1 cellular context compared by ENCODE assay signal in the genomic region with DNA sequence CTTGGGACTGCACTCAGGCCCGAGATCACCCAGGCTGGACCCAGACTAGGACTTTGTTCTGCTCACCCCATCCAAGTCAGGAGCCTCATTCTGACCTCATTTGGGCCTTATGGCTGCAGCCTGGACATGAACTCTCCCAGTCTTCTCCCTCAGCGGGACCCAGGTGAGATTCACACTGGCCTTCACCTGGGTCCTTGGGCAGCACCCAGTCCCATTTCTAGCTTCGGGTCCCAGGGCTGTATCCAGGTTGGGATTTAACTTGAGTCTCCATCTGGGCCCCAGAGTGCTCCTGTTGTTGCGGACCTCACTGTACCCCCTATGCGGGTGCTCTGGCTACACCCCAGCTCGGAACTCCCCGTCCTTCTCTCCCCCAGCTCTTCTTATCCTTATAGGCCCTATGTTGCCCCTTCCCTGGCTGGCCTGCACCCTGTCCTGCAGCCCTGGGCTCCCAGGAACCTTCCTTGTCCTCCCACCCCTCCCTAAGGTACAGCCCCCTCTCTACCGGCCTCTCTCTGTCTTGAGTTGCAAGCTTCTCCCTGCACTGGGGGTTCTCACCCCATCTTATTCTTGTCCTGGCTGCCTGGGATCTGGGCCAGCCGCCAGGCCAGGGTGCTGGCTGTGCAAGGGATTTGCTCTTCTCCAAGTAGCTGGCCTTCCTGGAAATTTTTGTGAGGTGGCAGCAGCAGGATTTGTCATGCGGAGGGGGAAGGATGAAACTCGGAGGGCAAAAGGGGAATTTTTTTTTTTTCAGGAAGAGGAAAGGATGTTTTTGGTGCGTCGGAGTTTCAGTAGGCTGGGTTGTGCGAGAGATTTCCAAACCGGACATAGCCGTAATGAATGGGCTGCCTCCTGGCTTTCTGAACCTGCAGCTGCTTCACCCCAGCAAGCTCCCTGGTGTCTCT.
TF ChIP-seq lines count a peak whose summit lies in the region.

No MANE protein-coding gene starts in this region.

TF ChIP-seq in SK-N-SH, 30 proteins besides CTCF, POLR2A, EP300 and RAD21 (continued from another document):
- TF ChIP-seq, protein P1, sequence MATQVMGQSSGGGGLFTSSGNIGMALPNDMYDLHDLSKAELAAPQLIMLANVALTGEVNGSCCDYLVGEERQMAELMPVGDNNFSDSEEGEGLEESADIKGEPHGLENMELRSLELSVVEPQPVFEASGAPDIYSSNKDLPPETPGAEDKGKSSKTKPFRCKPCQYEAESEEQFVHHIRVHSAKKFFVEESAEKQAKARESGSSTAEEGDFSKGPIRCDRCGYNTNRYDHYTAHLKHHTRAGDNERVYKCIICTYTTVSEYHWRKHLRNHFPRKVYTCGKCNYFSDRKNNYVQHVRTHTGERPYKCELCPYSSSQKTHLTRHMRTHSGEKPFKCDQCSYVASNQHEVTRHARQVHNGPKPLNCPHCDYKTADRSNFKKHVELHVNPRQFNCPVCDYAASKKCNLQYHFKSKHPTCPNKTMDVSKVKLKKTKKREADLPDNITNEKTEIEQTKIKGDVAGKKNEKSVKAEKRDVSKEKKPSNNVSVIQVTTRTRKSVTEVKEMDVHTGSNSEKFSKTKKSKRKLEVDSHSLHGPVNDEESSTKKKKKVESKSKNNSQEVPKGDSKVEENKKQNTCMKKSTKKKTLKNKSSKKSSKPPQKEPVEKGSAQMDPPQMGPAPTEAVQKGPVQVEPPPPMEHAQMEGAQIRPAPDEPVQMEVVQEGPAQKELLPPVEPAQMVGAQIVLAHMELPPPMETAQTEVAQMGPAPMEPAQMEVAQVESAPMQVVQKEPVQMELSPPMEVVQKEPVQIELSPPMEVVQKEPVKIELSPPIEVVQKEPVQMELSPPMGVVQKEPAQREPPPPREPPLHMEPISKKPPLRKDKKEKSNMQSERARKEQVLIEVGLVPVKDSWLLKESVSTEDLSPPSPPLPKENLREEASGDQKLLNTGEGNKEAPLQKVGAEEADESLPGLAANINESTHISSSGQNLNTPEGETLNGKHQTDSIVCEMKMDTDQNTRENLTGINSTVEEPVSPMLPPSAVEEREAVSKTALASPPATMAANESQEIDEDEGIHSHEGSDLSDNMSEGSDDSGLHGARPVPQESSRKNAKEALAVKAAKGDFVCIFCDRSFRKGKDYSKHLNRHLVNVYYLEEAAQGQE (IDR thresholded peaks at IDR 0.05; ENCODE audit: low read depth, low read length), result no peak
- TF ChIP-seq NFIC (IDR thresholded peaks at IDR 0.05; ENCODE audit: borderline replicate concordance), result peak; percentile 34; the same call in 1 of the 2 replicates
- TF ChIP-seq FOSL2 (IDR thresholded peaks at IDR 0.05; ENCODE audit: borderline replicate concordance, low read depth), result no peak
- no peak for TF ChIP-seq NRF1 (IDR thresholded peaks at IDR 0.05; ENCODE audit: low read depth, low read length)
